In the genomic region with DNA sequence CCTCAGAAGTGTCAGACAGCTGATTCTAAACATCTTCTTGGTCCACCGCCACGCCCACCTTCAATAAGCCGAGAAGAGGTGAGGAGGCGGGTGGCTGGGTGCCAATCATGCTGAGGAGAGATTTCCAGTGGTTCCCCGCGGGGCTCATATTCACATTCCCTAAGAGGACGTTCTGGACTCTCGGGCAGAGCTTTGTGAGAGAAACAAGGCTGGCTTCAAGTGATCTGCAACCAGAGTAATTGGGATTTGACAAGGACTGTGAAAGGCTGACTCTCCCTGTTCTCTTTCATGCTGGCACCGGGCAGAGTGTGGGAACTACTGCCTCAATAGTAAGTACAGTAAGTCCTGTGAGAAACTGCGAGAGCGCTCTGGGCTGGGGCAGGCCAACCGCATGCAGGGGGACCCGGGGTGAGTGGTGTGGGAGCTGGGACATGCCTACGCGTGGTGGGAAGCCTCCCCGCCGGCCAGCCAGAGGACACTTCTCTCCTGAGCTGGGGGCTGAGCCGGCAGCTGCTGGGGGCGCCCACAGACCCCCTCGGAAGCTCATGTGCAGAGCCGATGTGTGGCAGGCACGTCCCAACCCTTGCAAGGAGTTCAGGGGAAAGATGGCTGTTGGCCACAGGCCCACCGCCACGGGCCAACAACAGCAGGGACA, we compare ENCODE assay signal across 2 cellular contexts.
TF ChIP-seq lines count a peak whose summit lies in the region.

No MANE protein-coding gene starts in this region.

TF ChIP-seq in IMR-90, 13 proteins besides CTCF, POLR2A, EP300 and RAD21:
- TF ChIP-seq NFE2L2 (IDR thresholded peaks at IDR 0.05; ENCODE audit: low read depth, low read length), result no peak
- TF ChIP-seq CHD1 (IDR thresholded peaks at IDR 0.05; ENCODE audit: low read depth, low read length), result no peak
- TF ChIP-seq MXI1 (IDR thresholded peaks at IDR 0.05; ENCODE audit: borderline replicate concordance, low read depth, low read length), result no peak
- TF ChIP-seq CEBPB (IDR thresholded peaks at IDR 0.05; ENCODE audit: low read depth, low read length), result no peak
- TF ChIP-seq, protein P1, sequence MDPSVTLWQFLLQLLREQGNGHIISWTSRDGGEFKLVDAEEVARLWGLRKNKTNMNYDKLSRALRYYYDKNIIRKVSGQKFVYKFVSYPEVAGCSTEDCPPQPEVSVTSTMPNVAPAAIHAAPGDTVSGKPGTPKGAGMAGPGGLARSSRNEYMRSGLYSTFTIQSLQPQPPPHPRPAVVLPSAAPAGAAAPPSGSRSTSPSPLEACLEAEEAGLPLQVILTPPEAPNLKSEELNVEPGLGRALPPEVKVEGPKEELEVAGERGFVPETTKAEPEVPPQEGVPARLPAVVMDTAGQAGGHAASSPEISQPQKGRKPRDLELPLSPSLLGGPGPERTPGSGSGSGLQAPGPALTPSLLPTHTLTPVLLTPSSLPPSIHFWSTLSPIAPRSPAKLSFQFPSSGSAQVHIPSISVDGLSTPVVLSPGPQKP (IDR thresholded peaks at IDR 0.05; ENCODE audit: borderline replicate concordance, low read depth, low read length), result no peak
- no peak for TF ChIP-seq FOS (IDR thresholded peaks at IDR 0.05; ENCODE audit: low read depth, low read length)
- no peak for TF ChIP-seq MAZ (IDR thresholded peaks at IDR 0.05; ENCODE audit: borderline replicate concordance, low read depth, low read length)

TF ChIP-seq in K562, 482 proteins besides CTCF, POLR2A, EP300 and RAD21:
- TF ChIP-seq HDAC6 (IDR thresholded peaks at IDR 0.05; ENCODE audit: low read depth, low read length), result no peak
- TF ChIP-seq, protein P2, sequence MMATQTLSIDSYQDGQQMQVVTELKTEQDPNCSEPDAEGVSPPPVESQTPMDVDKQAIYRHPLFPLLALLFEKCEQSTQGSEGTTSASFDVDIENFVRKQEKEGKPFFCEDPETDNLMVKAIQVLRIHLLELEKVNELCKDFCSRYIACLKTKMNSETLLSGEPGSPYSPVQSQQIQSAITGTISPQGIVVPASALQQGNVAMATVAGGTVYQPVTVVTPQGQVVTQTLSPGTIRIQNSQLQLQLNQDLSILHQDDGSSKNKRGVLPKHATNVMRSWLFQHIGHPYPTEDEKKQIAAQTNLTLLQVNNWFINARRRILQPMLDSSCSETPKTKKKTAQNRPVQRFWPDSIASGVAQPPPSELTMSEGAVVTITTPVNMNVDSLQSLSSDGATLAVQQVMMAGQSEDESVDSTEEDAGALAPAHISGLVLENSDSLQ (IDR thresholded peaks at IDR 0.05), result peak; percentile 88
- TF ChIP-seq, protein P3, sequence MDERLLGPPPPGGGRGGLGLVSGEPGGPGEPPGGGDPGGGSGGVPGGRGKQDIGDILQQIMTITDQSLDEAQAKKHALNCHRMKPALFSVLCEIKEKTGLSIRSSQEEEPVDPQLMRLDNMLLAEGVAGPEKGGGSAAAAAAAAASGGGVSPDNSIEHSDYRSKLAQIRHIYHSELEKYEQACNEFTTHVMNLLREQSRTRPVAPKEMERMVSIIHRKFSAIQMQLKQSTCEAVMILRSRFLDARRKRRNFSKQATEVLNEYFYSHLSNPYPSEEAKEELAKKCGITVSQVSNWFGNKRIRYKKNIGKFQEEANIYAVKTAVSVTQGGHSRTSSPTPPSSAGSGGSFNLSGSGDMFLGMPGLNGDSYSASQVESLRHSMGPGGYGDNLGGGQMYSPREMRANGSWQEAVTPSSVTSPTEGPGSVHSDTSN (CRISPR knock-in tag; IDR thresholded peaks at IDR 0.05; ENCODE audit: low read depth), result no peak
- TF ChIP-seq, protein P3 (tag; conservative IDR thresholded peaks at IDR 0.05; ENCODE audit: low read depth), result peak; percentile 45; the same call in 1 of the 2 replicates
TF ChIP-seq in K562: peak in this region for 2.
